ENCODE assay signal across 30 cellular contexts in the genomic region with DNA sequence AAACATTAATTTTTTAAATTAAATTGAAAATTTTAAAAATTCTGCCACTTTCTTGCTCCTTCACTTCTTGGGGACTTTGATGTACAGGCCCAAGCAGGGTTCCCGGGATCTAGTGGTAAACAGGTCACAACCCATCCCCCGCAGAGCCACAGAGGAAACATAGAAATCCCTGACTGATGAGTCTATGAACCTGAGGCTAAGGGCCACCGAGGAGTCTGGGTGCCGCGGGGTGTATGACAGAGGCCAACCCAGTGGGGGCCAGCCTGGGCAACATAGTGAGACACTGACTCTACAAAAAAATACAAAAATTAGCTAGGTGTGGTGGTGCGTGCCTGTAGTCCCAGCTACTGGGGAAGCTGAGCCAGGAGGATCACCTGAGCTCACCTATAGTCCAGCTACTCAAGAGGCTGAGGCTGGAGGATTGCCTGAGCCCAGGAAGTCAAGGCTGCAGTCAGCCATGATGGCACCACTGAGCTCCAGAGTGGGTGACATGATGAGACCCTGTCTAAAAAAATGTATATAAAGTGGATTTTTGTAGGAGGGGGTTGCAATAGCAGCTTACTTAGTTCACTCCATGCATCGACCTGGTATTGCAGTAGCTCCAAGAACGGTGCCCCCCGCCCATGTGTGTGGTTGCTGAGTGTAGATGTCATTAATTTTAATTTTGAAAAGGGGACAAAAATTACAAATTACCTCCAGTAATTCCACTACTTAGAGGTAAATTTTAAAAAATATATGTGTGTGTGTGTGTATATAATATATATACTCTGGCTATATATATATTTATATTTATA. TPM values are rescaled to one million over a fixed set of nuclear protein-coding genes. Genes with fewer than 3 reads are reported as not detected.
"Had no signal": no experiment of that assay in that cellular context is flagged by ENCODE, and none has a peak within 500 bp of the region (broad histone marks: within the 10 kb centered on the region; RNA-seq: fewer than 3 reads in every experiment).

No MANE protein-coding gene starts in this region.

- H3K27me3 ChIP-seq: tibial artery had no signal

- H3K9me3 Mint-ChIP-seq: activated CD4-positive, alpha-beta memory T cell treated with anti-CD3 and anti-CD28 coated beads for 36 hours; activated naive CD4-positive, alpha-beta T cell treated with anti-CD3 and anti-CD28 coated beads for 36 hours; immature natural killer cell; mesothelial cell of epicardium; stimulated activated naive CD8-positive, alpha-beta T cell treated with anti-CD3 and anti-CD28 coated beads, Interleukin-15, Interleukin-2, amounts not matched to agents 100 ng/mL and 50 ng/mL, for 24 hours had no signal

- H3K4me3 ChIP-seq: left ventricle myocardium inferior, tibial artery had no signal

- H3K9me3 ChIP-seq: left ventricle myocardium inferior, tibial artery had no signal

- DNase-seq: activated CD4-positive, alpha-beta memory T cell treated with anti-CD3 and anti-CD28 coated beads for 36 hours; activated CD4-positive, alpha-beta T cell treated with anti-CD3 and anti-CD28 coated beads for 4 hours; activated CD4-positive, CD25-positive, alpha-beta regulatory T cell; activated naive CD4-positive, alpha-beta T cell treated with anti-CD3 and anti-CD28 coated beads for 36 hours; activated T-cell treated with anti-CD3 and anti-CD28 coated beads, Interleukin-2, amount 50 U/mL, for 48 hours; amygdala; effector CD4-positive, alpha-beta T cell; erythroblast; foreskin fibroblast; immature natural killer cell; left ventricle myocardium inferior; naive thymus-derived CD8-positive, alpha-beta T cell; nucleus accumbens; stimulated activated CD4-positive, alpha-beta T cell treated with anti-CD3 and anti-CD28 coated beads, Interleukin-12 subunit alpha, Interleukin-12 subunit beta, amount 100 ng/mL, for 4 hours; stimulated activated CD4-positive, alpha-beta T cell treated with anti-CD3 and anti-CD28 coated beads, Interleukin-4, amount 100 ng/mL, for 4 hours; substantia nigra; T-helper 9 cell; tibial artery had no signal

- H3K79me2 ChIP-seq: parathyroid adenoma had no signal

- H3K27ac ChIP-seq: parathyroid adenoma had no signal

- H2AFZ ChIP-seq: parathyroid adenoma had no signal

- ATAC-seq: naive thymus-derived CD8-positive, alpha-beta T cell; right cardiac atrium had no signal

- H3K27me3 Mint-ChIP-seq: activated CD4-positive, alpha-beta memory T cell treated with anti-CD3 and anti-CD28 coated beads for 36 hours; naive thymus-derived CD8-positive, alpha-beta T cell; stimulated activated naive CD8-positive, alpha-beta T cell treated with anti-CD3 and anti-CD28 coated beads, Interleukin-15, Interleukin-2, amounts not matched to agents 100 ng/mL and 50 ng/mL, for 24 hours had no signal

- H3K36me3 Mint-ChIP-seq: activated CD4-positive, alpha-beta memory T cell treated with anti-CD3 and anti-CD28 coated beads for 36 hours; immature natural killer cell; naive thymus-derived CD8-positive, alpha-beta T cell had no signal

- FAIRE-seq: urothelium cell line had no signal

- H3K27ac Mint-ChIP-seq: activated CD4-positive, alpha-beta memory T cell treated with anti-CD3 and anti-CD28 coated beads for 36 hours; activated naive CD4-positive, alpha-beta T cell treated with anti-CD3 and anti-CD28 coated beads for 36 hours; mesothelial cell of epicardium; stimulated activated naive CD8-positive, alpha-beta T cell treated with anti-CD3 and anti-CD28 coated beads, Interleukin-15, Interleukin-2, amounts not matched to agents 100 ng/mL and 50 ng/mL, for 24 hours had no signal

- H3K9ac ChIP-seq: parathyroid adenoma had no signal

- H3K4me3 Mint-ChIP-seq: activated CD4-positive, alpha-beta memory T cell treated with anti-CD3 and anti-CD28 coated beads for 36 hours; stimulated activated naive CD8-positive, alpha-beta T cell treated with anti-CD3 and anti-CD28 coated beads, Interleukin-15, Interleukin-2, amounts not matched to agents 100 ng/mL and 50 ng/mL, for 24 hours had no signal

RNA-seq across cellular contexts. Expression of a gene that starts 44.6 kb away (rescaled TPM):
- total RNA-seq: activated naive CD4-positive, alpha-beta T cell treated with anti-CD3 and anti-CD28 coated beads for 36 hours; cerebellum; glomerular endothelial cell; left ventricle myocardium inferior; lung microvascular endothelial cell; naive thymus-derived CD8-positive, alpha-beta T cell; pulmonary artery endothelial cell; right cardiac atrium; skeletal muscle tissue; T-helper 1 cell treated with Interleukin-12 subunit alpha and Interleukin-12 subunit beta and Interleukin-4 antibody, amounts not matched to agents 30 ng/mL and 1 ng/mL, for 36 hours had no signal
- polyA plus RNA-seq: fibroblast of lung; naive thymus-derived CD8-positive, alpha-beta T cell; right cardiac atrium had no signal
